Comparison of ENCODE assay signal across 8 cellular contexts in genomic region chr16:29900102-29900887, GRCh38. TPM values are rescaled to one million over a fixed set of nuclear protein-coding genes. Genes with fewer than 3 reads are reported as not detected.
DNase-seq lines count a peak whose midpoint lies in the region; ATAC-seq, FAIRE-seq and TF ChIP-seq lines count a peak whose summit lies in the region.

TSS of gene ASPHD1 (plus strand) at chr16:29900488. CDS start at chr16:29900972, 484 bp downstream.

- dilution Hi-C loops in endothelial cell of umbilical vein (cut with MboI; ENCODE audit: extremely low pct_ligation_motif_present, low sequenced_read_pairs), result no loop called here

- no peak within 1 kb of the TSS for H3K27ac ChIP-seq in endothelial cell of umbilical vein (ENCODE audit: insufficient read depth, low read depth, low read length)

- no peak for FAIRE-seq in endothelial cell of umbilical vein (lab: Jason Lieb, UNC)

- intact Hi-C loops in endothelial cell of umbilical vein (cut with micrococcal nuclease), result loop anchor here (10.0 kb wide), 1 partner anchor 75 kb away; the partner anchor contains the start of gene MVP

- H3K4me1 ChIP-seq in endothelial cell of umbilical vein (ENCODE audit: control insufficient read depth, extremely low read depth, insufficient read depth, low read length), result peaks cover 5% of the 10 kb centered on the region

- TF ChIP-seq POLR2A in endothelial cell of umbilical vein (IDR thresholded peaks at IDR 0.05; ENCODE audit: low read depth, low read length), result no peak

- H3K9ac ChIP-seq in endothelial cell of umbilical vein (replicated peaks; ENCODE audit: extremely low read depth, insufficient read depth, low read length), result no peak within 1 kb of the TSS

- peak within 1 kb of the TSS; percentile 80 for H3K4me2 ChIP-seq in endothelial cell of umbilical vein (ENCODE audit: insufficient read depth, low read length)

- H3K4me3 ChIP-seq in endothelial cell of umbilical vein (replicated peaks in 1 of 3; ENCODE audit: insufficient read depth in 1 of 3, low read depth in 1 of 3, low read length in 3 of 3), result peak within 1 kb of the TSS; percentile 26 to 46 (median 46)

- CTCF ChIA-PET in endothelial cell of umbilical vein (lab: Charles Lee), result interaction anchor here (0.7 to 2.1 kb wide), 17 partner anchors 8 to 200 kb away, joined by 3 to 9 read pairs (median 4); partner anchors contain the start of genes CDIPT, KCTD13, PAGR1 and TMEM219

- TF ChIP-seq CTCF in endothelial cell of umbilical vein (IDR thresholded peaks at IDR 0.05; ENCODE audit: extremely low read depth in 1 of 2, insufficient read depth in 1 of 2, low read depth in 1 of 2, low read length in 2 of 2), result no peak

- no peaks in the 10 kb centered on the region for H3K9me3 ChIP-seq in endothelial cell of umbilical vein (replicated peaks; ENCODE audit: control insufficient read depth, insufficient read depth, low read length)

- H3K79me2 ChIP-seq in endothelial cell of umbilical vein (ENCODE audit: control insufficient read depth, insufficient read depth, low read length), result no peaks in the 10 kb centered on the region

- H2AFZ ChIP-seq in endothelial cell of umbilical vein (ENCODE audit: low read depth, low read length), result peak within 1 kb of the TSS; percentile 81

- peak; percentile 55 for ATAC-seq in HG03135 (IDR thresholded peaks at IDR 0.05; ENCODE audit: unreplicated experiment)
- ATAC-seq in GM19395 (IDR thresholded peaks at IDR 0.05; ENCODE audit: unreplicated experiment), result no peak

- peaks cover 5 to 8% of the 10 kb centered on the region in 2 experiments for H3K27me3 ChIP-seq in endothelial cell of umbilical vein (ENCODE audit: control insufficient read depth in 2 of 2, insufficient read depth in 2 of 2, low read length in 2 of 2)

- no peaks in the 10 kb centered on the region for H3K36me3 ChIP-seq in endothelial cell of umbilical vein (ENCODE audit: control insufficient read depth in 2 of 2, extremely low read depth in 1 of 2, insufficient read depth in 2 of 2, low read length in 2 of 2)

- no peaks in the 10 kb centered on the region for H3K9me1 ChIP-seq in endothelial cell of umbilical vein (replicated peaks; ENCODE audit: control insufficient read depth, extremely low read depth, insufficient read depth, low read length)

- POLR2A ChIA-PET in endothelial cell of umbilical vein (lab: Charles Lee), result interaction anchor here (0.9 to 1.5 kb wide), 2 partner anchors 26 to 73 kb away, joined by 3 read pairs; partner anchors contain the start of genes KCTD13 and TAOK2

- no peaks in the 10 kb centered on the region for H4K20me1 ChIP-seq in endothelial cell of umbilical vein (replicated peaks; ENCODE audit: control insufficient read depth, extremely low read depth, insufficient read depth, low read length)

- DNase-seq in GM03348 (ENCODE audit: low spot score) (peak; percentile 95), NCI-H774 (lab: John Stamatoyannopoulos, UW) (peak; percentile 70), endothelial cell of umbilical vein (ENCODE audit: low read depth, low spot score) (peak; percentile 49), midbrain (lab: John Stamatoyannopoulos, UW) (peak; percentile 88)
- peak; percentile 79 for DNase-seq in activated CD8-positive, alpha-beta memory T cell treated with anti-CD3 and anti-CD28 coated beads, Interleukin-2, amount 50 U/mL, for 4 hours
- DNase-seq in stimulated activated CD8-positive, alpha-beta memory T cell treated with anti-CD3 and anti-CD28 coated beads, Interleukin-15, amount 100 ng/mL, for 48 hours (ENCODE audit: low read depth in 2 of 2), result peak; percentile 46 to 49

- no TSS peak for BruUV-seq in endothelial cell of umbilical vein (replicated peaks; lab: Mats Ljungman, UMichigan)

TF ChIP-seq in endothelial cell of umbilical vein, 7 proteins besides CTCF, POLR2A, EP300 and RAD21:
- no peak for TF ChIP-seq MAX (IDR thresholded peaks at IDR 0.05; ENCODE audit: insufficient read depth, insufficient read length)
- TF ChIP-seq JUN (IDR thresholded peaks at IDR 0.05; ENCODE audit: borderline replicate concordance, insufficient read depth, insufficient read length, low read depth), result no peak
- no peak for TF ChIP-seq GATA2 (IDR thresholded peaks at IDR 0.05; ENCODE audit: insufficient read depth, insufficient read length, low read depth, low read length)
- TF ChIP-seq FOS (IDR thresholded peaks at IDR 0.05; ENCODE audit: borderline replicate concordance, insufficient read depth, low read length), result no peak

RNA-seq across cellular contexts. Expression of gene ASPHD1, which starts in this region (rescaled TPM):
- total RNA-seq in endothelial cell of umbilical vein, result 0.88 and 1.2 TPM in 2 replicates
- polyA plus RNA-seq in endothelial cell of umbilical vein, result 0.90 and 1.1 TPM in 2 replicates
- 0.71 and 0.83 TPM in 2 replicates for polyA plus RNA-seq in endothelial cell of umbilical vein (2011; cell fraction: cytosol; rRNA removed)
- 0.43 and 0.45 TPM in 2 replicates for polyA plus RNA-seq in endothelial cell of umbilical vein (2011; cell fraction: nucleus; rRNA removed)
- 3.1 and 7.9 TPM in 2 replicates for polyA plus RNA-seq in endothelial cell of umbilical vein (2012)
- polyA minus RNA-seq in endothelial cell of umbilical vein, result not detected in 2 replicates
- polyA minus RNA-seq in endothelial cell of umbilical vein (2011; cell fraction: cytosol; rRNA and poly(A)+ RNA removed), result 14.8 TPM
- not detected in 2 replicates for polyA minus RNA-seq in endothelial cell of umbilical vein (2011; cell fraction: nucleus; rRNA and poly(A)+ RNA removed)
